ENCODE assay signal across 1 cellular context in genomic region chr2:181289698-181290097, GRCh38.
TF ChIP-seq lines count a peak whose summit lies in the region.

No MANE protein-coding gene starts in this region.

TF ChIP-seq in HCT116, 20 proteins besides CTCF, POLR2A, EP300 and RAD21 (continued from another document):
- TF ChIP-seq REST (IDR thresholded peaks at IDR 0.05; ENCODE audit: low read depth) (no peak), TCF7L2 (IDR thresholded peaks at IDR 0.05; ENCODE audit: borderline replicate concordance, extremely low read depth, insufficient read depth, insufficient read length) (no peak), SIN3A (IDR thresholded peaks at IDR 0.05; ENCODE audit: low read depth) (no peak), SRF (IDR thresholded peaks at IDR 0.05; ENCODE audit: low read depth) (no peak), EZH2 (IDR thresholded peaks at IDR 0.05) (no peak)
- TF ChIP-seq, protein P1, sequence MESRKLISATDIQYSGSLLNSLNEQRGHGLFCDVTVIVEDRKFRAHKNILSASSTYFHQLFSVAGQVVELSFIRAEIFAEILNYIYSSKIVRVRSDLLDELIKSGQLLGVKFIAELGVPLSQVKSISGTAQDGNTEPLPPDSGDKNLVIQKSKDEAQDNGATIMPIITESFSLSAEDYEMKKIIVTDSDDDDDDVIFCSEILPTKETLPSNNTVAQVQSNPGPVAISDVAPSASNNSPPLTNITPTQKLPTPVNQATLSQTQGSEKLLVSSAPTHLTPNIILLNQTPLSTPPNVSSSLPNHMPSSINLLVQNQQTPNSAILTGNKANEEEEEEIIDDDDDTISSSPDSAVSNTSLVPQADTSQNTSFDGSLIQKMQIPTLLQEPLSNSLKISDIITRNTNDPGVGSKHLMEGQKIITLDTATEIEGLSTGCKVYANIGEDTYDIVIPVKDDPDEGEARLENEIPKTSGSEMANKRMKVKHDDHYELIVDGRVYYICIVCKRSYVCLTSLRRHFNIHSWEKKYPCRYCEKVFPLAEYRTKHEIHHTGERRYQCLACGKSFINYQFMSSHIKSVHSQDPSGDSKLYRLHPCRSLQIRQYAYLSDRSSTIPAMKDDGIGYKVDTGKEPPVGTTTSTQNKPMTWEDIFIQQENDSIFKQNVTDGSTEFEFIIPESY (IDR thresholded peaks at IDR 0.05; ENCODE audit: extremely low read depth, insufficient replicate concordance, low read length): no peak
- TF ChIP-seq, protein P2, sequence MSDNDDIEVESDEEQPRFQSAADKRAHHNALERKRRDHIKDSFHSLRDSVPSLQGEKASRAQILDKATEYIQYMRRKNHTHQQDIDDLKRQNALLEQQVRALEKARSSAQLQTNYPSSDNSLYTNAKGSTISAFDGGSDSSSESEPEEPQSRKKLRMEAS (IDR thresholded peaks at IDR 0.05): no peak
TF ChIP-seq in HCT116: peak in this region for 0.
